27 cellular contexts compared by ENCODE assay signal in the genomic region with DNA sequence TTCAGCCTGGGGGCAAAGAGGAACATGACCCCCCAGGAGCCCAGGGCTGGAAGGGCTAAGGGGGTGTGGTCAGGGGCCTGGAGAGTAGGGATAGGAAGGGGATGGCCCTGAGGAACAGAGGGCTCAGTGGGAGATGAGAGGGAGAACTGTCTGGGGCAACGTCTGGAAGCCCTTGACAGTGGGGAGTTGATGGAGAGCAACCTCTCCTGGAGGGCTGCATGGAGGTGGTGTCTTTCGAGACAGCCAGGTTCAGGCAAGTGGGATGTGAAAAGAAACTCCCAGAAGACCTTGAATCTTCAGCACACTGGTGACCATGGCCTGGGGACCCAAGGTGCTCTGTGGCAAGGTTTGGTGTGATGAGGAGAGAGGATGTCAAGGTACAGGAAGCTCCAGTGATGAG. TPM values are rescaled to one million over a fixed set of nuclear protein-coding genes. Genes with fewer than 3 reads are reported as not detected.
DNase-seq lines count a peak whose midpoint lies in the region; ATAC-seq and TF ChIP-seq lines count a peak whose summit lies in the region.
"Had no signal": no experiment of that assay in that cellular context is flagged by ENCODE, and none has a peak within 500 bp of the region (broad histone marks: within the 10 kb centered on the region; RNA-seq: fewer than 3 reads in every experiment).

No MANE protein-coding gene starts in this region.

- H2AK5ac ChIP-seq in IMR-90 (ENCODE audit: low read depth, low read length) (no peak overlapping the region), neuronal stem cell (ENCODE audit: low read depth, low read length) (peak overlapping the region; percentile 61)

- BruUV-seq in IMR-90 (replicated peaks; lab: Mats Ljungman, UMichigan) = no TSS peak

- H3K4me3 ChIP-seq in IMR-90 (ENCODE audit: insufficient read depth, low read depth, low read length) (no peak overlapping the region), neuronal stem cell (ENCODE audit: low read length in 2 of 2) (no peak overlapping the region), gastroesophageal sphincter (no peak overlapping the region)
- H3K4me3 ChIP-seq: BLaER1, HAP-1, heart left ventricle, SK-N-MC, testis had no signal

- TF ChIP-seq POLR2A in IMR-90 (IDR thresholded peaks at IDR 0.05; ENCODE audit: low read depth, low read length) (no peak), gastroesophageal sphincter (IDR thresholded peaks at IDR 0.05) (no peak)

- H3K9me3 ChIP-seq in IMR-90 (ENCODE audit: control insufficient read depth, insufficient read depth, low read length) (peaks cover 3% of the 10 kb centered on the region; the same call in 1 of the 2 replicates), neuronal stem cell (replicated peaks in 1 of 2; ENCODE audit: control insufficient read depth in 2 of 2, insufficient read depth in 1 of 2, low read depth in 1 of 2, low read length in 2 of 2) (no peaks in the 10 kb centered on the region), gastroesophageal sphincter (no peaks in the 10 kb centered on the region)
- H3K9me3 ChIP-seq: BLaER1, HAP-1, heart left ventricle, testis had no signal

- H3K4me2 ChIP-seq in IMR-90 (ENCODE audit: low read depth, low read length) (no peak overlapping the region), neuronal stem cell (ENCODE audit: insufficient read depth, low read length, poor library complexity, severe bottlenecking) (no peak overlapping the region)
- H3K4me2 ChIP-seq: BLaER1 had no signal

- H3K27ac Mint-ChIP-seq in activated CD8-positive, alpha-beta memory T cell treated with anti-CD3 and anti-CD28 coated beads, Interleukin-2, amount 10 ng/mL, durations not matched to agents 7 days and 5 days = no peak overlapping the region
- H3K27ac Mint-ChIP-seq in central memory CD8-positive, alpha-beta T cell (ENCODE audit: low read depth) = peak overlapping the region; percentile 81

- CTCF ChIA-PET in activated CD8-positive, alpha-beta memory T cell treated with anti-CD3 and anti-CD28 coated beads, Interleukin-2, amount 10 ng/mL, durations not matched to agents 7 days and 5 days (lab: Charles Lee) = interaction anchor here (0.7 to 4.5 kb wide), 10 partner anchors 10 to 117 kb away, joined by 3 to 43 read pairs (median 8); no protein-coding TSS in a partner anchor
- CTCF ChIA-PET in IMR-90 (lab: Yijun Ruan, JAX) = no interaction called here

- H2BK15ac ChIP-seq in IMR-90 (ENCODE audit: low read depth, low read length) (no peak overlapping the region), neuronal stem cell (ENCODE audit: low read length) (no peak overlapping the region)

- no peak overlapping the region for H2AFZ ChIP-seq in IMR-90 (replicated peaks; ENCODE audit: low read length, poor library complexity)
- no peak overlapping the region for H2AFZ ChIP-seq in neuronal stem cell (ENCODE audit: low read length)

- H3K79me1 ChIP-seq in IMR-90 (ENCODE audit: low read depth in 1 of 2, low read length in 2 of 2) (no peaks in the 10 kb centered on the region), neuronal stem cell (ENCODE audit: low read depth, low read length) (no peaks in the 10 kb centered on the region)

- no peak overlapping the region for H4K91ac ChIP-seq in IMR-90 (ENCODE audit: insufficient read depth, low read depth, low read length)
- H4K91ac ChIP-seq in neuronal stem cell (ENCODE audit: low read depth, low read length, poor library complexity) = no peak overlapping the region

- H3K23ac ChIP-seq in IMR-90 (ENCODE audit: low read depth, low read length) (no peak overlapping the region), neuronal stem cell (ENCODE audit: low read depth, low read length, poor library complexity) (no peak overlapping the region)

- H2BK120ac ChIP-seq in IMR-90 (ENCODE audit: low read depth, low read length) (no peak overlapping the region), neuronal stem cell (ENCODE audit: low read depth, low read length) (peak overlapping the region; percentile 16)

- peak overlapping the region; percentile 5 for H2AK9ac ChIP-seq in IMR-90 (replicated peaks; ENCODE audit: low read depth, low read length, poor library complexity)

- H3K9me3 Mint-ChIP-seq in activated CD8-positive, alpha-beta memory T cell treated with anti-CD3 and anti-CD28 coated beads, Interleukin-2, amount 10 ng/mL, durations not matched to agents 7 days and 5 days (ENCODE audit: low read depth) = no peaks in the 10 kb centered on the region
- no peaks in the 10 kb centered on the region for H3K9me3 Mint-ChIP-seq in central memory CD8-positive, alpha-beta T cell

- 0% methylated on average over 1 of the region's 2 CpGs; no CpG with 5 or more reads in 1 of the 2 experiments for WGBS in IMR-90 (ENCODE audit: extremely low coverage in 2 of 2, insufficient read length in 1 of 2), 2 experiments
- no CpG with 5 or more reads among the region's 2 CpGs for WGBS in neuronal stem cell (ENCODE audit: extremely low coverage in 2 of 2, insufficient read length in 2 of 2, insufficient replicate concordance in 1 of 2), 2 donors
- WGBS in gastroesophageal sphincter (ENCODE audit: low coverage in 1 of 2), 2 donors = 40% methylated on average over 1 of the region's 2 CpGs; no CpG with 5 or more reads in 1 of the 2 donors

- ATAC-seq in activated CD8-positive, alpha-beta memory T cell treated with anti-CD3 and anti-CD28 coated beads, Interleukin-2, amount 10 ng/mL, durations not matched to agents 7 days and 5 days = peak; percentile 21
- ATAC-seq in IMR-90 (ENCODE audit: low read depth) (no peak), gastroesophageal sphincter (no peak)
- ATAC-seq in central memory CD8-positive, alpha-beta T cell (replicated peaks; ENCODE audit: extremely low read depth, poor library complexity, severe bottlenecking) = no peak
- ATAC-seq: activated naive CD4-positive, alpha-beta T cell treated with anti-CD3 and anti-CD28 coated beads, Interleukin-2, amount 50 U/mL, for 72 hours; heart left ventricle; left colon had no signal

- H3K27me3 Mint-ChIP-seq in activated CD8-positive, alpha-beta memory T cell treated with anti-CD3 and anti-CD28 coated beads, Interleukin-2, amount 10 ng/mL, durations not matched to agents 7 days and 5 days = no peaks in the 10 kb centered on the region
- H3K27me3 Mint-ChIP-seq in central memory CD8-positive, alpha-beta T cell = no peaks in the 10 kb centered on the region

- DNase-seq in activated CD8-positive, alpha-beta memory T cell treated with anti-CD3 and anti-CD28 coated beads, Interleukin-2, amount 10 ng/mL, durations not matched to agents 7 days and 5 days = no peak
- no peak for DNase-seq in activated CD8-positive, alpha-beta memory T cell treated with anti-CD3 and anti-CD28 coated beads for 24 hours
- no peak for DNase-seq in IMR-90
- no peak for DNase-seq in central memory CD8-positive, alpha-beta T cell (ENCODE audit: low spot score in 2 of 2)
- no peak for DNase-seq in neuronal stem cell (ENCODE audit: low spot score)
- no peak for DNase-seq in iPS-NIHi11 (ENCODE audit: low spot score)
- DNase-seq in D341Med (ENCODE audit: low spot score) = no peak
- DNase-seq: activated T-cell treated with anti-CD3 and anti-CD28 coated beads, Interleukin-2, amount 50 U/mL, for 48 hours; cerebellar nuclear complex; left colon; NCI-H1105; NCI-H2081; NCI-H345; NCI-H774; stimulated activated CD4-positive, alpha-beta T cell treated with anti-CD3 and anti-CD28 coated beads, Interleukin-2, amount 100 ng/mL, for 24 hours; T-helper 9 cell; testis; WERI-Rb-1 had no signal

- no peak overlapping the region for H2BK20ac ChIP-seq in IMR-90 (ENCODE audit: low read depth, low read length)

- no peak overlapping the region for H3K14ac ChIP-seq in IMR-90 (replicated peaks; ENCODE audit: low read depth, low read length)
- no peak overlapping the region for H3K14ac ChIP-seq in neuronal stem cell (ENCODE audit: low read length)

- TF ChIP-seq EP300 in gastroesophageal sphincter (IDR thresholded peaks at IDR 0.05) = no peak

- H3K4me1 Mint-ChIP-seq in activated CD8-positive, alpha-beta memory T cell treated with anti-CD3 and anti-CD28 coated beads, Interleukin-2, amount 10 ng/mL, durations not matched to agents 7 days and 5 days = peaks cover 93% of the 10 kb centered on the region
- H3K4me1 Mint-ChIP-seq in central memory CD8-positive, alpha-beta T cell = peaks cover 84% of the 10 kb centered on the region

- no peak overlapping the region for H3K4me3 Mint-ChIP-seq in activated CD8-positive, alpha-beta memory T cell treated with anti-CD3 and anti-CD28 coated beads, Interleukin-2, amount 10 ng/mL, durations not matched to agents 7 days and 5 days
- H3K4me3 Mint-ChIP-seq in central memory CD8-positive, alpha-beta T cell = peak overlapping the region; percentile 52

- H2BK12ac ChIP-seq in neuronal stem cell (ENCODE audit: low read length) = no peak overlapping the region

- H3K9ac ChIP-seq in IMR-90 (ENCODE audit: low read depth, low read length) (no peak overlapping the region), neuronal stem cell (ENCODE audit: low read depth, low read length, poor library complexity) (peak overlapping the region; percentile 1)
- H3K9ac ChIP-seq: BLaER1 had no signal

- in situ Hi-C loops in IMR-90 (cut with MboI; ENCODE audit: low sequenced_read_pairs) = no loop called here

- dilution Hi-C loops in IMR-90 (cut with HindIII; ENCODE audit: low sequenced_read_pairs, unreplicated experiment) = no loop called here

- TF ChIP-seq CTCF in IMR-90 (conservative IDR thresholded peaks at IDR 0.05; ENCODE audit: low read depth, low read length) (no peak), gastroesophageal sphincter (IDR thresholded peaks at IDR 0.05) (no peak)

- H3K56ac ChIP-seq in IMR-90 (ENCODE audit: extremely low read depth, insufficient read depth, low read length) = no peak overlapping the region

- no peak overlapping the region for H3K27ac ChIP-seq in IMR-90 (ENCODE audit: insufficient read depth, low read length)
- no peak overlapping the region for H3K27ac ChIP-seq in neuronal stem cell (replicated peaks; ENCODE audit: low read length)
- no peak overlapping the region for H3K27ac ChIP-seq in gastroesophageal sphincter
- H3K27ac ChIP-seq: BLaER1, heart left ventricle, HL-60, SK-N-MC, testis, WERI-Rb-1 had no signal

- 0 out of 2 replicates have a peak, but pooled peaks cover 4% of the 10 kb centered on the region for H3K9me1 ChIP-seq in IMR-90 (ENCODE audit: insufficient read depth, low read length)

- no peak overlapping the region for H2BK5ac ChIP-seq in IMR-90 (ENCODE audit: low read depth, low read length, poor library complexity, severe bottlenecking)
- no peak overlapping the region for H2BK5ac ChIP-seq in neuronal stem cell (ENCODE audit: low read length)

- intact Hi-C loops in IMR-90 (cut with micrococcal nuclease) = no loop called here

- peaks cover 49% of the 10 kb centered on the region for H3K27me3 ChIP-seq in IMR-90 (ENCODE audit: control insufficient read depth, insufficient read depth, low read length)
- peaks cover 0 to 14% (median 0%) of the 10 kb centered on the region in 3 experiments for H3K27me3 ChIP-seq in neuronal stem cell (ENCODE audit: control insufficient read depth in 3 of 3, insufficient read depth in 3 of 3, low read depth in 1 of 3, low read length in 3 of 3)
- H3K27me3 ChIP-seq in gastroesophageal sphincter = peaks cover 4% of the 10 kb centered on the region
- H3K27me3 ChIP-seq: BLaER1, testis had no signal

- no peaks in the 10 kb centered on the region for H3K36me3 ChIP-seq in IMR-90 (ENCODE audit: control insufficient read depth, insufficient read depth, low read length)
- H3K36me3 ChIP-seq in neuronal stem cell (replicated peaks in 1 of 2; ENCODE audit: control insufficient read depth in 2 of 2, insufficient read depth in 2 of 2, low read length in 2 of 2) = no peaks in the 10 kb centered on the region
- H3K36me3 ChIP-seq in gastroesophageal sphincter = no peaks in the 10 kb centered on the region
- H3K36me3 ChIP-seq: BLaER1, HAP-1, heart left ventricle, WERI-Rb-1 had no signal

- no peak overlapping the region for H4K5ac ChIP-seq in IMR-90 (ENCODE audit: low read depth, low read length)

- H4K8ac ChIP-seq in IMR-90 (ENCODE audit: low read depth in 2 of 2, low read length in 2 of 2) (no peak overlapping the region), neuronal stem cell (ENCODE audit: low read depth, low read length) (no peak overlapping the region)

- H3K4me1 ChIP-seq in IMR-90 (ENCODE audit: control insufficient read depth, insufficient read depth, low read length) = no peaks in the 10 kb centered on the region
- peaks cover 0 to 12% of the 10 kb centered on the region in 2 donors for H3K4me1 ChIP-seq in neuronal stem cell (ENCODE audit: control insufficient read depth in 2 of 2, insufficient read depth in 1 of 2, low read depth in 1 of 2, low read length in 2 of 2)
- H3K4me1 ChIP-seq in gastroesophageal sphincter = no peaks in the 10 kb centered on the region
- H3K4me1 ChIP-seq: HAP-1, testis had no signal

- TF ChIP-seq RAD21 in IMR-90 (IDR thresholded peaks at IDR 0.05; ENCODE audit: low read length) = no peak

- no peaks in the 10 kb centered on the region for H4K20me1 ChIP-seq in IMR-90 (ENCODE audit: insufficient read depth, low read length)
- H4K20me1 ChIP-seq: BLaER1 had no signal

- no peaks in the 10 kb centered on the region for H3K36me3 Mint-ChIP-seq in activated CD8-positive, alpha-beta memory T cell treated with anti-CD3 and anti-CD28 coated beads, Interleukin-2, amount 10 ng/mL, durations not matched to agents 7 days and 5 days
- peaks cover 13% of the 10 kb centered on the region for H3K36me3 Mint-ChIP-seq in central memory CD8-positive, alpha-beta T cell (ENCODE audit: insufficient read depth)

- POLR2A ChIA-PET in IMR-90 (lab: Charles Lee; ENCODE audit: unreplicated experiment) = no interaction called here

- H3K4ac ChIP-seq in IMR-90 (ENCODE audit: low read depth, low read length) (no peak overlapping the region), neuronal stem cell (ENCODE audit: low read length) (no peak overlapping the region)

- no peak overlapping the region for H3K18ac ChIP-seq in IMR-90 (ENCODE audit: low read depth, low read length)
- H3K18ac ChIP-seq in neuronal stem cell (ENCODE audit: low read length) = peak overlapping the region; percentile 58

RNA-seq across cellular contexts. Expression of gene RUNX3, which starts 54.2 kb away (rescaled TPM):
- total RNA-seq in activated CD8-positive, alpha-beta memory T cell treated with anti-CD3 and anti-CD28 coated beads, Interleukin-2, amount 10 ng/mL, durations not matched to agents 7 days and 5 days = 100 to 1,000 TPM; 224 to 246 TPM
- total RNA-seq in IMR-90 (2012; rRNA removed) (not detected in 2 replicates), gastroesophageal sphincter (1 to 10 TPM in 2 of 4 donors, under 1 TPM in 2; 0.62 to 2.0 (median 1.3) TPM)
- 0.07 TPM in 2 replicates for polyA plus RNA-seq in IMR-90 (2012; rRNA removed)
- 0.01 and 0.04 TPM in 2 replicates for polyA plus RNA-seq in IMR-90 (2012; cell fraction: cytosol; rRNA removed)
- polyA plus RNA-seq in IMR-90 (2012; cell fraction: nucleus; rRNA removed; ENCODE audit: low replicate concordance) = 0.02 TPM in 1 of 2 replicates, not detected in the other
- 0.15 TPM for polyA plus RNA-seq in neuronal stem cell (2013, experiment 1 of 2)
- 0.25 TPM for polyA plus RNA-seq in neuronal stem cell (2013, experiment 2 of 2)
- total RNA-seq: epithelial cell of proximal tubule, myocyte had no signal

Comparison
In these comparisons a context has a peak if more than half of its experiments do, and no peak if none do; other contexts are left out.
1. RNA of gene RUNX3, which starts 54.2 kb away (total RNA-seq): 224 to 246 TPM in activated CD8-positive, alpha-beta memory T cell treated with anti-CD3 and anti-CD28 coated beads, Interleukin-2, amount 10 ng/mL, durations not matched to agents 7 days and 5 days; 0.62 to 2.0 TPM in gastroesophageal sphincter and not detected in IMR-90; every median in the first group is over 10 times any median in the second.